In genomic region chr4:13851541-13851940, GRCh38 we compare ENCODE assay signal across 14 cellular contexts.
DNase-seq lines count a peak whose midpoint lies in the region; TF ChIP-seq lines count a peak whose summit lies in the region.
"Had no signal": no experiment of that assay in that cellular context is flagged by ENCODE, and none has a peak within 500 bp of the region (broad histone marks: within the 10 kb centered on the region; RNA-seq: fewer than 3 reads in every experiment).

No MANE protein-coding gene starts in this region.

- H3K9me3 Mint-ChIP-seq in brain (peaks cover 0 to 26% (median 7%) of the 10 kb centered on the region in 5 experiments), endothelial cell (ENCODE audit: unreplicated experiment) (peaks cover 8% of the 10 kb centered on the region)
- peaks cover 0 to 13% (median 2%) of the 10 kb centered on the region in 8 donors for H3K9me3 Mint-ChIP-seq in CD4-positive, alpha-beta memory T cell
- H3K9me3 Mint-ChIP-seq in activated CD4-positive, alpha-beta memory T cell treated with anti-CD3 and anti-CD28 coated beads, Interleukin-2, amount 10 ng/mL, durations not matched to agents 7 days and 5 days = peaks cover 5% of the 10 kb centered on the region
- H3K9me3 Mint-ChIP-seq: CD8-positive, alpha-beta T cell had no signal

- in situ Hi-C loops in HAP-1 (cut with MboI; ENCODE audit: low sequenced_read_pairs) = no loop called here

- H3K4me1 ChIP-seq in HAP-1 = no peaks in the 10 kb centered on the region
- no peaks in the 10 kb centered on the region for H3K4me1 ChIP-seq in CD4-positive, alpha-beta memory T cell (ENCODE audit: insufficient read depth, low read length)
- H3K4me1 ChIP-seq: Caco-2 had no signal

- H3K27ac ChIP-seq in substantia nigra (ENCODE audit: low read depth, low read length, poor library complexity, severe bottlenecking) = peak overlapping the region; percentile 36
- H3K27ac ChIP-seq in CD4-positive, alpha-beta memory T cell (ENCODE audit: low read depth, low read length) = no peak overlapping the region

- POLR2A ChIA-PET in CD4-positive, alpha-beta memory T cell (lab: Charles Lee; ENCODE audit: partially characterized antibody) = no interaction called here
- POLR2A ChIA-PET in activated CD4-positive, alpha-beta memory T cell treated with anti-CD3 and anti-CD28 coated beads, Interleukin-2, amount 10 ng/mL, durations not matched to agents 7 days and 5 days (lab: Charles Lee) = no interaction called here

- H3K9me3 ChIP-seq in HAP-1 = no peaks in the 10 kb centered on the region
- no peaks in the 10 kb centered on the region for H3K9me3 ChIP-seq in CD4-positive, alpha-beta memory T cell (ENCODE audit: control insufficient read depth in 1 of 2, low read length in 2 of 2)
- H3K9me3 ChIP-seq: Caco-2 had no signal

- CTCF ChIA-PET in CD4-positive, alpha-beta memory T cell (lab: Charles Lee; ENCODE audit: partially characterized antibody) = no interaction called here
- CTCF ChIA-PET in activated CD4-positive, alpha-beta memory T cell treated with anti-CD3 and anti-CD28 coated beads, Interleukin-2, amount 10 ng/mL, durations not matched to agents 7 days and 5 days (lab: Charles Lee) = no interaction called here

- H3K27ac Mint-ChIP-seq in brain (peak overlapping the region in 3 of 5 experiments; percentile 88 to 97 (median 97)), endothelial cell (ENCODE audit: unreplicated experiment) (peak overlapping the region; percentile 28)
- no peak overlapping the region for H3K27ac Mint-ChIP-seq in CD4-positive, alpha-beta memory T cell
- no peak overlapping the region for H3K27ac Mint-ChIP-seq in activated CD4-positive, alpha-beta memory T cell treated with anti-CD3 and anti-CD28 coated beads, Interleukin-2, amount 10 ng/mL, durations not matched to agents 7 days and 5 days
- H3K27ac Mint-ChIP-seq: CD8-positive, alpha-beta T cell had no signal

- no peaks in the 10 kb centered on the region for H3K36me3 ChIP-seq in HAP-1 (replicated peaks)
- no peaks in the 10 kb centered on the region for H3K36me3 ChIP-seq in CD4-positive, alpha-beta memory T cell (ENCODE audit: insufficient read depth, low read length)

- TF ChIP-seq CTCF in brain (conservative IDR thresholded peaks at IDR 0.05) (no peak), endothelial cell (IDR thresholded peaks at IDR 0.05; ENCODE audit: unreplicated experiment) (no peak)

- H3K4me3 ChIP-seq in HAP-1 = no peak overlapping the region
- H3K4me3 ChIP-seq in CD4-positive, alpha-beta memory T cell (ENCODE audit: low read length in 2 of 2) = no peak overlapping the region

- intact Hi-C loops in CD4-positive, alpha-beta memory T cell (cut with micrococcal nuclease) = no loop called here

- H3K4me3 Mint-ChIP-seq in brain (no peak overlapping the region), endothelial cell (ENCODE audit: unreplicated experiment) (no peak overlapping the region)
- no peak overlapping the region for H3K4me3 Mint-ChIP-seq in CD4-positive, alpha-beta memory T cell
- no peak overlapping the region for H3K4me3 Mint-ChIP-seq in activated CD4-positive, alpha-beta memory T cell treated with anti-CD3 and anti-CD28 coated beads, Interleukin-2, amount 10 ng/mL, durations not matched to agents 7 days and 5 days
- H3K4me3 Mint-ChIP-seq: CD8-positive, alpha-beta T cell had no signal

- H3K4me1 Mint-ChIP-seq in brain (peaks cover 26% of the 10 kb centered on the region), endothelial cell (ENCODE audit: unreplicated experiment) (peaks cover 30% of the 10 kb centered on the region)
- no peaks in the 10 kb centered on the region for H3K4me1 Mint-ChIP-seq in CD4-positive, alpha-beta memory T cell
- H3K4me1 Mint-ChIP-seq in activated CD4-positive, alpha-beta memory T cell treated with anti-CD3 and anti-CD28 coated beads, Interleukin-2, amount 10 ng/mL, durations not matched to agents 7 days and 5 days = no peaks in the 10 kb centered on the region

- H3K36me3 Mint-ChIP-seq in brain = no peaks in the 10 kb centered on the region
- peaks cover 3% of the 10 kb centered on the region for H3K36me3 Mint-ChIP-seq in endothelial cell (ENCODE audit: low read depth, unreplicated experiment)
- no peaks in the 10 kb centered on the region for H3K36me3 Mint-ChIP-seq in CD4-positive, alpha-beta memory T cell
- no peaks in the 10 kb centered on the region for H3K36me3 Mint-ChIP-seq in activated CD4-positive, alpha-beta memory T cell treated with anti-CD3 and anti-CD28 coated beads, Interleukin-2, amount 10 ng/mL, durations not matched to agents 7 days and 5 days (ENCODE audit: low read depth)
- H3K36me3 Mint-ChIP-seq: CD8-positive, alpha-beta T cell had no signal

- peaks cover 16% of the 10 kb centered on the region for H3K27me3 Mint-ChIP-seq in brain
- H3K27me3 Mint-ChIP-seq in endothelial cell (ENCODE audit: unreplicated experiment) = peaks cover 2% of the 10 kb centered on the region
- H3K27me3 Mint-ChIP-seq in CD4-positive, alpha-beta memory T cell = no peaks in the 10 kb centered on the region
- H3K27me3 Mint-ChIP-seq in activated CD4-positive, alpha-beta memory T cell treated with anti-CD3 and anti-CD28 coated beads, Interleukin-2, amount 10 ng/mL, durations not matched to agents 7 days and 5 days = no peaks in the 10 kb centered on the region

- no peaks in the 10 kb centered on the region for H3K27me3 ChIP-seq in HAP-1 (ENCODE audit: low read depth)
- no peaks in the 10 kb centered on the region for H3K27me3 ChIP-seq in CD4-positive, alpha-beta memory T cell (ENCODE audit: insufficient read depth, low read length)

- no peak for DNase-seq in endothelial cell (ENCODE audit: low spot score)
- DNase-seq in myocyte (ENCODE audit: low read depth) = peak; percentile 15
- no peak for DNase-seq in substantia nigra (lab: John Stamatoyannopoulos, UW)
- no peak for DNase-seq in HAP-1 (ENCODE audit: low spot score in 2 of 2)
- no peak for DNase-seq in activated CD8-positive, alpha-beta memory T cell treated with anti-CD3 and anti-CD28 coated beads, Interleukin-2, amount 50 U/mL, for 48 hours
- no peak for DNase-seq in CD4-positive, alpha-beta memory T cell
- no peak for DNase-seq in activated CD4-positive, alpha-beta memory T cell treated with anti-CD3 and anti-CD28 coated beads, Interleukin-2, amount 10 ng/mL, durations not matched to agents 7 days and 5 days
- DNase-seq: Caco-2; CD8-positive, alpha-beta T cell; DMS153; DND-41; GOT3; H7 had no signal

Comparison
In these comparisons a context has a peak if more than half of its experiments do, and no peak if none do; other contexts are left out.
1. H3K27ac Mint-ChIP-seq: peak in brain (3 of 5) and endothelial cell (single experiment); none in CD4-positive, alpha-beta memory T cell (0 of 7) and activated CD4-positive, alpha-beta memory T cell treated with anti-CD3 and anti-CD28 coated beads, Interleukin-2, amount 10 ng/mL, durations not matched to agents 7 days and 5 days (single experiment).